In genomic region chr3:36511761-36512496, GRCh38 we compare ENCODE assay signal across 16 cellular contexts.
DNase-seq lines count a peak whose midpoint lies in the region; ATAC-seq and TF ChIP-seq lines count a peak whose summit lies in the region.
"Had no signal": no experiment of that assay in that cellular context is flagged by ENCODE, and none has a peak within 500 bp of the region (broad histone marks: within the 10 kb centered on the region; RNA-seq: fewer than 3 reads in every experiment).

No MANE protein-coding gene starts in this region.

- DNase-seq in BE2C = peak; percentile 46
- peak; percentile 12 for DNase-seq in NCI-H446 treated with DMSO at 0.1 percent for 48 hours (lab: John Stamatoyannopoulos, UW)
- peak; percentile 68 for DNase-seq in left kidney (ENCODE audit: low read depth, low spot score)
- no peak for DNase-seq in trophoblast cell
- DNase-seq in activated CD4-positive, alpha-beta memory T cell treated with anti-CD3 and anti-CD28 coated beads, Interleukin-2, amount 10 ng/mL, durations not matched to agents 7 days and 5 days = no peak
- no peak for DNase-seq in activated CD4-positive, CD25-positive, alpha-beta regulatory T cell treated with anti-CD3 and anti-CD28 coated beads, Interleukin-2, amount 50 U/mL, for 72 hours
- DNase-seq: C1 segment of cervical spinal cord; CD4-positive, CD25-positive, alpha-beta regulatory T cell; DMS153; DMS79; GF-D8; HCEC 1CT had no signal

- no peak overlapping the region for H3K4ac ChIP-seq in trophoblast cell (ENCODE audit: low read depth, low read length)

- H3K9me3 ChIP-seq in BE2C = no peaks in the 10 kb centered on the region
- H3K9me3 ChIP-seq in trophoblast cell (ENCODE audit: insufficient read depth, low read depth, low read length) = no peaks in the 10 kb centered on the region

- H4K12ac ChIP-seq in trophoblast cell (ENCODE audit: low read depth, low read length) = no peak overlapping the region

- H2BK120ac ChIP-seq in trophoblast cell (ENCODE audit: insufficient read depth, low read length, poor library complexity) = peak overlapping the region; percentile 41

- peak overlapping the region; percentile 13 for H4K8ac ChIP-seq in trophoblast cell (ENCODE audit: low read depth, low read length)

- no peak for TF ChIP-seq CTCF in BE2C (IDR thresholded peaks at IDR 0.05; ENCODE audit: low read depth, low read length)

- H3K4me3 ChIP-seq in BE2C (ENCODE audit: low read depth, low read length) (no peak overlapping the region), trophoblast cell (ENCODE audit: low read depth, low read length) (no peak overlapping the region)
- H3K4me3 ChIP-seq: GM23338 had no signal

- H3K18ac ChIP-seq in trophoblast cell (ENCODE audit: low read length) = no peak overlapping the region

- H3K36me3 Mint-ChIP-seq in stimulated activated memory B cell treated with anti-CD40 and anti-IgM and Interleukin-4, amounts not matched to agents 10 μg/mL and 1 μg/mL and 100 μg/mL, for 72 hours = no peaks in the 10 kb centered on the region
- H3K36me3 Mint-ChIP-seq in activated CD4-positive, alpha-beta memory T cell treated with anti-CD3 and anti-CD28 coated beads, Interleukin-2, amount 10 ng/mL, durations not matched to agents 7 days and 5 days (ENCODE audit: low read depth) = no peaks in the 10 kb centered on the region
- H3K36me3 Mint-ChIP-seq: CD4-positive, CD25-positive, alpha-beta regulatory T cell had no signal

- no peak overlapping the region for H3K9ac ChIP-seq in trophoblast cell (ENCODE audit: low read length)

- H3K23ac ChIP-seq in trophoblast cell (ENCODE audit: low read length) = no peak overlapping the region

- POLR2A ChIA-PET in activated CD4-positive, alpha-beta memory T cell treated with anti-CD3 and anti-CD28 coated beads, Interleukin-2, amount 10 ng/mL, durations not matched to agents 7 days and 5 days (lab: Charles Lee) = no interaction called here

- H3K27me3 ChIP-seq in BE2C = no peaks in the 10 kb centered on the region
- no peaks in the 10 kb centered on the region for H3K27me3 ChIP-seq in trophoblast cell (ENCODE audit: insufficient read depth, low read length)

- H2AK5ac ChIP-seq in trophoblast cell (ENCODE audit: low read length) = peak overlapping the region; percentile 19

- H3K79me2 ChIP-seq in trophoblast cell (ENCODE audit: control insufficient read depth, insufficient read depth, low read length, poor library complexity) = no peaks in the 10 kb centered on the region

- H3K27me3 Mint-ChIP-seq in stimulated activated memory B cell treated with anti-CD40 and anti-IgM and Interleukin-4, amounts not matched to agents 10 μg/mL and 1 μg/mL and 100 μg/mL, for 72 hours = no peaks in the 10 kb centered on the region
- H3K27me3 Mint-ChIP-seq in activated CD4-positive, alpha-beta memory T cell treated with anti-CD3 and anti-CD28 coated beads, Interleukin-2, amount 10 ng/mL, durations not matched to agents 7 days and 5 days = no peaks in the 10 kb centered on the region
- H3K27me3 Mint-ChIP-seq: B cell; CD4-positive, CD25-positive, alpha-beta regulatory T cell had no signal

- no peaks in the 10 kb centered on the region for H3K4me1 Mint-ChIP-seq in stimulated activated memory B cell treated with anti-CD40 and anti-IgM and Interleukin-4, amounts not matched to agents 10 μg/mL and 1 μg/mL and 100 μg/mL, for 72 hours
- H3K4me1 Mint-ChIP-seq in activated CD4-positive, alpha-beta memory T cell treated with anti-CD3 and anti-CD28 coated beads, Interleukin-2, amount 10 ng/mL, durations not matched to agents 7 days and 5 days = no peaks in the 10 kb centered on the region
- H3K4me1 Mint-ChIP-seq: B cell; CD4-positive, CD25-positive, alpha-beta regulatory T cell had no signal

- H3K4me2 ChIP-seq in trophoblast cell (ENCODE audit: low read length) = no peak overlapping the region
- H3K4me2 ChIP-seq: GM23338 had no signal

- no peak overlapping the region for H3K14ac ChIP-seq in trophoblast cell (ENCODE audit: low read length)

- peak overlapping the region; percentile 69 for H2BK5ac ChIP-seq in trophoblast cell (ENCODE audit: low read depth, low read length, poor library complexity)

- H3K79me1 ChIP-seq in trophoblast cell (ENCODE audit: low read length) = peaks cover 11% of the 10 kb centered on the region

- H4K91ac ChIP-seq in trophoblast cell (ENCODE audit: low read depth, low read length) = peak overlapping the region; percentile 60

- no peak overlapping the region for H2AFZ ChIP-seq in trophoblast cell (ENCODE audit: insufficient read depth, low read length, poor library complexity)
- H2AFZ ChIP-seq: GM23338 had no signal

- H2BK12ac ChIP-seq in trophoblast cell (ENCODE audit: low read length) = peak overlapping the region; percentile 23

- peaks cover 7% of the 10 kb centered on the region for H3K4me1 ChIP-seq in BE2C
- H3K4me1 ChIP-seq in trophoblast cell (ENCODE audit: control insufficient read depth in 1 of 2, insufficient read depth in 2 of 2, low read length in 2 of 2) = peaks cover 9 to 15% of the 10 kb centered on the region in 2 experiments

- H3K36me3 ChIP-seq in BE2C = peaks cover 39% of the 10 kb centered on the region
- no peaks in the 10 kb centered on the region for H3K36me3 ChIP-seq in trophoblast cell (ENCODE audit: control insufficient read depth in 1 of 2, insufficient read depth in 2 of 2, low read length in 2 of 2)

- CTCF ChIA-PET in activated CD4-positive, alpha-beta memory T cell treated with anti-CD3 and anti-CD28 coated beads, Interleukin-2, amount 10 ng/mL, durations not matched to agents 7 days and 5 days (lab: Charles Lee) = no interaction called here

- peak overlapping the region; percentile 52 for H3K27ac ChIP-seq in trophoblast cell (ENCODE audit: low read depth, low read length)
- H3K27ac ChIP-seq: HL-60 had no signal

- no CpG with 5 or more reads among the region's 5 CpGs for WGBS in trophoblast cell (ENCODE audit: extremely low coverage, insufficient coverage, insufficient read length)

- H3K9me3 Mint-ChIP-seq in stimulated activated memory B cell treated with anti-CD40 and anti-IgM and Interleukin-4, amounts not matched to agents 10 μg/mL and 1 μg/mL and 100 μg/mL, for 72 hours = peaks cover 11% of the 10 kb centered on the region
- H3K9me3 Mint-ChIP-seq in activated CD4-positive, alpha-beta memory T cell treated with anti-CD3 and anti-CD28 coated beads, Interleukin-2, amount 10 ng/mL, durations not matched to agents 7 days and 5 days = no peaks in the 10 kb centered on the region
- H3K9me3 Mint-ChIP-seq: GM23338 had no signal

- no peak overlapping the region for H3K4me3 Mint-ChIP-seq in stimulated activated memory B cell treated with anti-CD40 and anti-IgM and Interleukin-4, amounts not matched to agents 10 μg/mL and 1 μg/mL and 100 μg/mL, for 72 hours
- no peak overlapping the region for H3K4me3 Mint-ChIP-seq in activated CD4-positive, alpha-beta memory T cell treated with anti-CD3 and anti-CD28 coated beads, Interleukin-2, amount 10 ng/mL, durations not matched to agents 7 days and 5 days
- H3K4me3 Mint-ChIP-seq: B cell; CD4-positive, CD25-positive, alpha-beta regulatory T cell; GM23338 had no signal

- no peak overlapping the region for H3K27ac Mint-ChIP-seq in stimulated activated memory B cell treated with anti-CD40 and anti-IgM and Interleukin-4, amounts not matched to agents 10 μg/mL and 1 μg/mL and 100 μg/mL, for 72 hours
- no peak overlapping the region for H3K27ac Mint-ChIP-seq in activated CD4-positive, alpha-beta memory T cell treated with anti-CD3 and anti-CD28 coated beads, Interleukin-2, amount 10 ng/mL, durations not matched to agents 7 days and 5 days
- H3K27ac Mint-ChIP-seq: B cell; CD4-positive, CD25-positive, alpha-beta regulatory T cell; GM23338 had no signal

- no peak for ATAC-seq in stimulated activated memory B cell treated with anti-CD40 and anti-IgM and Interleukin-4, amounts not matched to agents 10 μg/mL and 1 μg/mL and 100 μg/mL, for 72 hours
- ATAC-seq: GM23338 had no signal

Comparison
In these comparisons a context has a peak if more than half of its experiments do, and no peak if none do; other contexts are left out.
1. DNase-seq: peak in BE2C (single experiment), NCI-H446 treated with DMSO at 0.1 percent for 48 hours (single experiment) and left kidney (single experiment); none in trophoblast cell (0 of 2), activated CD4-positive, alpha-beta memory T cell treated with anti-CD3 and anti-CD28 coated beads, Interleukin-2, amount 10 ng/mL, durations not matched to agents 7 days and 5 days (single experiment) and activated CD4-positive, CD25-positive, alpha-beta regulatory T cell treated with anti-CD3 and anti-CD28 coated beads, Interleukin-2, amount 50 U/mL, for 72 hours (single experiment).